Comparison of ENCODE assay signal across 17 cellular contexts in the genomic region with DNA sequence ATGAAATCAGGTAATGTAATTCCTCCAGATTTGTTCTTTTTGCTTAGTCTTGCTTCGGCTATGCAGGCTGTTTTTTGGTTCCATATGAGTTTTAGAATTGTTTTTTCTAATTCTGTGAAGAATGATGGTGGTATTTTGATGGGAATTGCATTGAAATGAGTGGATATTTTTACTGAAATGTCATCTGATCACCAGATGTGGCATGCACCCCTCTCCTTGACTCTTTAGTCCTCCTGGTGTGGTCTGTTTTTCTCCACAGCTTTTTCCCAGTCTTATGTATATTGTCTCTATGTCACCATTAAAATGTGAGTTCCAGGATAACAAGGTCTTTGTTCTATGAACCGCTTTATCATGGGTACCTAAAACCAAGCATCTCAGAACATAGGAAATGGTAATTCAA.
DNase-seq lines count a peak whose midpoint lies in the region; ATAC-seq and TF ChIP-seq lines count a peak whose summit lies in the region.
"Had no signal": no experiment of that assay in that cellular context is flagged by ENCODE, and none has a peak within 500 bp of the region (broad histone marks: within the 10 kb centered on the region; RNA-seq: fewer than 3 reads in every experiment).

No MANE protein-coding gene starts in this region.

- peaks cover 3% of the 10 kb centered on the region for H3K9me3 Mint-ChIP-seq in osteocyte (ENCODE audit: unreplicated experiment)
- H3K9me3 Mint-ChIP-seq: GM23338 had no signal

- no peak overlapping the region for H3K4me3 ChIP-seq in BJ (ENCODE audit: low read depth, low read length)
- peak overlapping the region in 1 of 59 donors; percentile 3 for H3K4me3 ChIP-seq in dorsolateral prefrontal cortex
- no peak overlapping the region for H3K4me3 ChIP-seq in HAP-1
- H3K4me3 ChIP-seq: GM12878, GM23338, PC-9 had no signal

- DNase-seq in BJ (ENCODE audit: low read depth) (peak; percentile 49), HS-5 (ENCODE audit: low read depth) (peak; percentile 6), dorsolateral prefrontal cortex (no peak), osteocyte (ENCODE audit: extremely low spot score, unreplicated experiment) (no peak), HAP-1 (ENCODE audit: low spot score in 2 of 2) (no peak)
- DNase-seq: KBM-7, MV-4-11, NCI-H1436, NCI-H1930, NCI-H526, PC-9 had no signal

- H3K27ac ChIP-seq in dorsolateral prefrontal cortex, result peak overlapping the region in 36 of 59 donors; percentile 47 to 90 (median 80)
- H3K27ac ChIP-seq: C4-2B, PC-9 had no signal

- in situ Hi-C loops in HAP-1 (cut with MboI; ENCODE audit: low sequenced_read_pairs), result no loop called here

- H3K4me1 ChIP-seq in HAP-1, result no peaks in the 10 kb centered on the region; the same call in 1 of the 2 replicates

- H3K36me3 Mint-ChIP-seq in osteocyte (ENCODE audit: unreplicated experiment), result peaks cover 3% of the 10 kb centered on the region

- H3K9me3 ChIP-seq in HAP-1, result no peaks in the 10 kb centered on the region

- H3K4me3 Mint-ChIP-seq in osteocyte (ENCODE audit: unreplicated experiment), result no peak overlapping the region
- H3K4me3 Mint-ChIP-seq: GM23338 had no signal

- H3K27me3 ChIP-seq in BJ (ENCODE audit: control insufficient read depth, insufficient read depth, low read length) (no peaks in the 10 kb centered on the region), dorsolateral prefrontal cortex (no peaks in the 10 kb centered on the region), HAP-1 (ENCODE audit: low read depth) (no peaks in the 10 kb centered on the region)

- CTCF ChIA-PET in BJ (lab: Yijun Ruan, JAX), result no interaction called here

- POLR2A ChIA-PET in BJ (lab: Charles Lee), result no interaction called here

- no peak for TF ChIP-seq CTCF in BJ (IDR thresholded peaks at IDR 0.05; ENCODE audit: insufficient read depth, low read depth, low read length)
- no peak for TF ChIP-seq CTCF in dorsolateral prefrontal cortex (IDR thresholded peaks at IDR 0.05 in 54 of 56, conservative IDR thresholded peaks at IDR 0.05 in 2 of 56; ENCODE audit: low read depth in 1 of 56, partially characterized antibody in 56 of 56)
- TF ChIP-seq CTCF in osteocyte (IDR thresholded peaks at IDR 0.05), result no peak

- no peak for ATAC-seq in HG02642 (IDR thresholded peaks at IDR 0.05; ENCODE audit: poor library complexity, unreplicated experiment)
- ATAC-seq in GM21737 (IDR thresholded peaks at IDR 0.05; ENCODE audit: unreplicated experiment), result no peak
- ATAC-seq: GM12878, GM23338, HCT116 had no signal

- peak overlapping the region; percentile 32 for H3K27ac Mint-ChIP-seq in osteocyte (ENCODE audit: unreplicated experiment)
- H3K27ac Mint-ChIP-seq: GM23338 had no signal

- H3K36me3 ChIP-seq in BJ (ENCODE audit: control insufficient read depth, insufficient read depth, low read length) (no peaks in the 10 kb centered on the region), HAP-1 (replicated peaks) (no peaks in the 10 kb centered on the region; the same call in 1 of the 2 replicates)

- intact Hi-C loops in dorsolateral prefrontal cortex (cut with DNase I), result no loop called here

- H3K27me3 Mint-ChIP-seq in osteocyte (ENCODE audit: unreplicated experiment), result no peaks in the 10 kb centered on the region

- H3K4me1 Mint-ChIP-seq in osteocyte (ENCODE audit: unreplicated experiment), result peaks cover 37% of the 10 kb centered on the region

Comparison
In these comparisons a context has a peak if more than half of its experiments do, and no peak if none do; other contexts are left out.
1. DNase-seq: peak in BJ (single experiment) and HS-5 (single experiment); none in dorsolateral prefrontal cortex (0 of 10), osteocyte (single experiment) and HAP-1 (0 of 2).